In the genomic region with DNA sequence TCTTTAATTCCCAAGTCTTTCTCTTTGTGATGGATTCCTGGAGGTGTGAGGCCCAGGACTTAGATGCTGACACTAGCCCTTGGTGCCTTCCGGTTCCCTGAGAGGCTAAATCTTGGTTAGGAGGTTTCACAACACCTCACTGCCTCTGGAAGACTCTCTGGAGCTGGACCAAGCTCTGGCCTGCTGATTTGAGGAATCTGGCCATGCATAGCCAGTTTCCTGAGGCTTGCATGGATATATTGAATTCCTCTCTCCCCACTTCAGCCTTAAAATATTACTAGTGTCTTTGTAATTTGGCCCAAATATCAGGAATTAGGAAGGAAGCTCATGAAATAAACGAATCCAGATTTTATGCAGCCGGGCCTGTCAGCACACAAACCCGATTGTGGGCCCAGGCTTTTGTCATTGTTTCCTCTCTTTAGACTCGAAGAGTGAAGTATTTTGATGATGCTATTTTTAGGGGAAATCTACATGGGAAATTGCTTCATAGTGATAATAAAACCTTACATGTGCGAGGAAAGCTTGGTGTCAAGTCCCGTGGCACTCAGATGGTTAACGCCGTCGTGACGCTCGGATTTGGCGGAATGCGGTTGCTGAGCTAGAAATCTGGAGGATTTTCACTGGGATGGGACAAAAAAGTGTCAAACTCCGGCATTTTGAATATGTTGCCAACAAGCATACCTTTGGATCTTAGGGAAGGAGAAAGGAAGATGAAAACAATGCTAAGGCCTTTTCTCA, we compare ENCODE assay signal across 13 cellular contexts.
DNase-seq lines count a peak whose midpoint lies in the region; ATAC-seq and TF ChIP-seq lines count a peak whose summit lies in the region.
"Had no signal": no experiment of that assay in that cellular context is flagged by ENCODE, and none has a peak within 500 bp of the region (broad histone marks: within the 10 kb centered on the region; RNA-seq: fewer than 3 reads in every experiment).

No MANE protein-coding gene starts in this region.

- H3K27ac ChIP-seq in BLaER1, result no peak overlapping the region
- peak overlapping the region; percentile 37 for H3K27ac ChIP-seq in smooth muscle cell (ENCODE audit: low read depth)
- no peak overlapping the region for H3K27ac ChIP-seq in trophoblast cell (ENCODE audit: low read depth, low read length)
- H3K27ac ChIP-seq: gastrocnemius medialis had no signal

- H2AK5ac ChIP-seq in trophoblast cell (ENCODE audit: low read length), result no peak overlapping the region

- H3K79me2 ChIP-seq in smooth muscle cell (ENCODE audit: low read depth), result no peaks in the 10 kb centered on the region
- H3K79me2 ChIP-seq in trophoblast cell (ENCODE audit: control insufficient read depth, insufficient read depth, low read length, poor library complexity), result no peaks in the 10 kb centered on the region

- DNase-seq in RPMI7951 (ENCODE audit: low read depth), result peak; percentile 36
- peak; percentile 60 for DNase-seq in fibroblast of mammary gland (ENCODE audit: low read depth)
- DNase-seq in smooth muscle cell (lab: John Stamatoyannopoulos, UW; ENCODE audit: unreplicated experiment), result no peak
- DNase-seq in trophoblast cell, result no peak
- DNase-seq in D341Med (ENCODE audit: low spot score), result no peak
- DNase-seq in activated CD8-positive, alpha-beta memory T cell treated with anti-CD3 and anti-CD28 coated beads, Interleukin-2, amount 50 U/mL, for 4 hours, result no peak
- DNase-seq: CD4-positive, CD25-positive, alpha-beta regulatory T cell; gastrocnemius medialis; mesendoderm; NCI-H2081 had no signal

- H4K20me1 ChIP-seq in BLaER1 (peaks cover 100% of the 10 kb centered on the region), smooth muscle cell (ENCODE audit: low read depth) (no peaks in the 10 kb centered on the region)

- H3K4ac ChIP-seq in trophoblast cell (ENCODE audit: low read depth, low read length), result no peak overlapping the region

- 79% methylated on average over 15 of the region's 15 CpGs for WGBS in smooth muscle cell (ENCODE audit: low lambda C conversion rate)
- no CpG with 5 or more reads among the region's 15 CpGs for WGBS in trophoblast cell (ENCODE audit: extremely low coverage, insufficient coverage, insufficient read length)

- H4K12ac ChIP-seq in trophoblast cell (ENCODE audit: low read depth, low read length), result no peak overlapping the region

- no peak overlapping the region for H4K8ac ChIP-seq in trophoblast cell (ENCODE audit: low read depth, low read length)

- H3K79me1 ChIP-seq in trophoblast cell (ENCODE audit: low read length), result no peaks in the 10 kb centered on the region

- no peak overlapping the region for H4K91ac ChIP-seq in trophoblast cell (ENCODE audit: low read depth, low read length)

- TF ChIP-seq CTCF in fibroblast of mammary gland (conservative IDR thresholded peaks at IDR 0.05; ENCODE audit: control insufficient read depth, insufficient read depth, low read depth, low read length) (no peak), smooth muscle cell (IDR thresholded peaks at IDR 0.05; ENCODE audit: borderline replicate concordance, insufficient read depth, poor library complexity, severe bottlenecking) (no peak)

- H3K4me1 ChIP-seq in BLaER1 (peaks cover 100% of the 10 kb centered on the region), smooth muscle cell (ENCODE audit: low read depth) (no peaks in the 10 kb centered on the region), trophoblast cell (ENCODE audit: control insufficient read depth in 1 of 2, insufficient read depth in 2 of 2, low read length in 2 of 2) (no peaks in the 10 kb centered on the region)
- H3K4me1 ChIP-seq: gastrocnemius medialis had no signal

- no peak overlapping the region for H3K14ac ChIP-seq in trophoblast cell (ENCODE audit: low read length)

- no peaks in the 10 kb centered on the region for H3F3A ChIP-seq in smooth muscle cell (ENCODE audit: low read depth)

- H3K18ac ChIP-seq in trophoblast cell (ENCODE audit: low read length), result no peak overlapping the region

- ATAC-seq in HG03175 (IDR thresholded peaks at IDR 0.05; ENCODE audit: unreplicated experiment), result no peak
- ATAC-seq: gastrocnemius medialis, Right ventricle myocardium inferior had no signal

- no peak overlapping the region for H2AFZ ChIP-seq in smooth muscle cell (ENCODE audit: low read depth)
- no peak overlapping the region for H2AFZ ChIP-seq in trophoblast cell (ENCODE audit: insufficient read depth, low read length, poor library complexity)

- H3K9ac ChIP-seq in BLaER1 (no peak overlapping the region), smooth muscle cell (ENCODE audit: low read depth) (no peak overlapping the region), trophoblast cell (ENCODE audit: low read length) (no peak overlapping the region)

- no peak overlapping the region for H2BK12ac ChIP-seq in trophoblast cell (ENCODE audit: low read length)

- H3K9me3 ChIP-seq in BLaER1 (no peaks in the 10 kb centered on the region), smooth muscle cell (replicated peaks; ENCODE audit: low read depth) (no peaks in the 10 kb centered on the region), trophoblast cell (ENCODE audit: insufficient read depth, low read depth, low read length) (peaks cover 8% of the 10 kb centered on the region)
- H3K9me3 ChIP-seq: gastrocnemius medialis had no signal

- H3K27me3 ChIP-seq in BLaER1 (no peaks in the 10 kb centered on the region), smooth muscle cell (ENCODE audit: low read depth) (peaks cover 3% of the 10 kb centered on the region), trophoblast cell (ENCODE audit: insufficient read depth, low read length) (no peaks in the 10 kb centered on the region)

- H3K4me2 ChIP-seq in BLaER1 (peak overlapping the region; percentile 89), smooth muscle cell (peak overlapping the region; percentile 18), trophoblast cell (ENCODE audit: low read length) (no peak overlapping the region)

- H3K36me3 ChIP-seq in BLaER1 (peaks cover 91% of the 10 kb centered on the region), smooth muscle cell (ENCODE audit: low read depth) (no peaks in the 10 kb centered on the region), trophoblast cell (ENCODE audit: control insufficient read depth in 1 of 2, insufficient read depth in 2 of 2, low read length in 2 of 2) (no peaks in the 10 kb centered on the region)
- H3K36me3 ChIP-seq: gastrocnemius medialis had no signal

- H3K23ac ChIP-seq in trophoblast cell (ENCODE audit: low read length), result no peak overlapping the region

- H2BK120ac ChIP-seq in trophoblast cell (ENCODE audit: insufficient read depth, low read length, poor library complexity), result no peak overlapping the region

- H2BK5ac ChIP-seq in trophoblast cell (ENCODE audit: low read depth, low read length, poor library complexity), result no peak overlapping the region

- H3K4me3 ChIP-seq in BLaER1 (no peak overlapping the region), fibroblast of mammary gland (ENCODE audit: control insufficient read depth, low read depth, low read length) (no peak overlapping the region), smooth muscle cell (no peak overlapping the region), trophoblast cell (ENCODE audit: low read depth, low read length) (no peak overlapping the region)
- H3K4me3 ChIP-seq: gastrocnemius medialis had no signal

Comparison
In these comparisons a context has a peak if more than half of its experiments do, and no peak if none do; other contexts are left out.
1. DNase-seq: peak in RPMI7951 (single experiment) and fibroblast of mammary gland (single experiment); none in smooth muscle cell (single experiment), trophoblast cell (0 of 2), D341Med (single experiment) and activated CD8-positive, alpha-beta memory T cell treated with anti-CD3 and anti-CD28 coated beads, Interleukin-2, amount 50 U/mL, for 4 hours (single experiment).